In the genomic region with DNA sequence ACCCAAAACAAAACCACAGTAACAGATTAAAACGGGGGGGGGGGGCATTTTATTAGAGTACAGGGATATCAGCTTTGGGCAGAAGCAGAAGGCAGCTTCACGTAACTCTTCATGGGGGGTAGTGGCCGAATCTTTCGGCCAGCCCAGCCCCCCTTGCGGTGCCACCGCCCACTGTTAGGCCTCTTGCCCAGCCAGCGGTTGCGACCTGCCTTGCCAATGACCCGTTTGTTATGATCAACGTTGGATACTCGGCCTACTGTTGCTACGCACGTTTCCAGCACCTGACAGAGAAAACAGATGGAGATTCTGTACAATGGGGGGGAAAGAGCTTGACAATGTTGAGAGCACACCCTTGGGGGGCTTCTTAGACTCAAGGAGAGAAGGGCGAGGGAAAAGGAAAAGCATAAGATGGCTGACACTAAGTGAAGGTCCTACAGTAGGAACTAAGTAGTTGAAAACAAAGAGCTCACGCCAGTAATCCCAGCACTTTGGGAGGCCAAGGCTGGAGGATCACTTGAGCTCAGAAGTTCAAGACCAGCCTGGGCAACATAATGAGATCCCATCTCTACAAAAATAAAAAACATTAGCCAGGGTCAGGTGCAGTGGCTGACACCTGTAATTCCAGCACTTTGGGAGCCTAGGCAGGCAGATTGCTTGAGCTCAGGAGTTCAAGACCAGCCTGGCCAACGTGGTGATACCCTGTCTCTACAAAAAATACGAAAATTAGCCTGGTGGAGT, we compare ENCODE assay signal across 8 cellular contexts. TPM values are rescaled to one million over a fixed set of nuclear protein-coding genes. Genes with fewer than 3 reads are reported as not detected.
A peak's percentile ranks its signal among the peaks of the same experiment; 100 is the strongest.
DNase-seq lines count a peak whose midpoint lies in the region; ATAC-seq and TF ChIP-seq lines count a peak whose summit lies in the region.

No MANE protein-coding gene starts in this region.

- H3K36me3 ChIP-seq in BE2C = peaks cover 8% of the 10 kb centered on the region; the same call in 1 of the 2 replicates

- H3K36me3 Mint-ChIP-seq in naive thymus-derived CD8-positive, alpha-beta T cell = peaks cover 0 to 35% (median 6%) of the 10 kb centered on the region in 3 donors

- POLR2A ChIA-PET in naive thymus-derived CD8-positive, alpha-beta T cell (lab: Charles Lee) = interaction anchor here (0.6 to 4.1 kb wide), 19 partner anchors 8 to 1115 kb away, joined by 3 to 34 read pairs (median 6); a partner anchor contains a TSS

- no peaks in the 10 kb centered on the region for H3K9me3 ChIP-seq in BE2C

- no peaks in the 10 kb centered on the region for H3K9me3 Mint-ChIP-seq in naive thymus-derived CD8-positive, alpha-beta T cell

- H3K4me1 Mint-ChIP-seq in naive thymus-derived CD8-positive, alpha-beta T cell = peaks cover 35 to 61% (median 59%) of the 10 kb centered on the region in 4 donors

- TF ChIP-seq CTCF in BE2C (IDR thresholded peaks at IDR 0.05; ENCODE audit: low read depth, low read length) (no peak), coronary artery (IDR thresholded peaks at IDR 0.05) (no peak)

- H3K27ac Mint-ChIP-seq in naive thymus-derived CD8-positive, alpha-beta T cell = peak overlapping the region; percentile 80 to 98 (median 96)

- DNase-seq in BE2C (no peak), M059J (ENCODE audit: low read depth) (peak; percentile 65), coronary artery (ENCODE audit: low spot score) (no peak), NCI-H2081 (lab: John Stamatoyannopoulos, UW) (no peak), GOT3 (lab: John Stamatoyannopoulos, UW) (no peak)
- peak in 1 of 10 donors; percentile 4 for DNase-seq in naive thymus-derived CD8-positive, alpha-beta T cell

- no peaks in the 10 kb centered on the region for H3K27me3 ChIP-seq in BE2C

- H3K4me1 ChIP-seq in BE2C = peaks cover 4% of the 10 kb centered on the region; the same call in 1 of the 2 replicates

- H3K27me3 Mint-ChIP-seq in naive thymus-derived CD8-positive, alpha-beta T cell = no peaks in the 10 kb centered on the region

- peak overlapping the region; percentile 94 for H3K27ac ChIP-seq in coronary artery

- peak overlapping the region; percentile 80 for H3K4me3 ChIP-seq in BE2C (ENCODE audit: low read depth, low read length)
- peak overlapping the region; percentile 80 for H3K4me3 ChIP-seq in coronary artery

- peak overlapping the region; percentile 88 to 97 (median 94) for H3K4me3 Mint-ChIP-seq in naive thymus-derived CD8-positive, alpha-beta T cell

- no peak for ATAC-seq in naive thymus-derived CD8-positive, alpha-beta T cell
- no peak for ATAC-seq in GM19324 (IDR thresholded peaks at IDR 0.05; ENCODE audit: low FRiP score, unreplicated experiment)
- ATAC-seq in GM18867 (IDR thresholded peaks at IDR 0.05; ENCODE audit: unreplicated experiment) = no peak

RNA-seq across cellular contexts. Expression of a gene that starts 0.7 kb away (rescaled TPM):
- 25.9 TPM for polyA plus RNA-seq in BE2C (2012; ENCODE audit: insufficient read depth, insufficient read length, low read depth)
- total RNA-seq in M059J (2014; rRNA removed; shearing (Covaris generic)) = 8.3 and 17.7 TPM in 2 replicates
- total RNA-seq in naive thymus-derived CD8-positive, alpha-beta T cell = 10 to 100 TPM; 13.2 to 14.4 TPM
- polyA plus RNA-seq in naive thymus-derived CD8-positive, alpha-beta T cell = 1 to 10 TPM; 1.6 to 3.5 (median 1.6) TPM

RNA-seq across cellular contexts. Expression of a gene that starts 4.9 kb away (rescaled TPM):
- polyA plus RNA-seq in BE2C (2012; ENCODE audit: insufficient read depth, insufficient read length, low read depth) = 294 TPM
- total RNA-seq in M059J (2014; rRNA removed; shearing (Covaris generic)) = 43.4 and 55.4 TPM in 2 replicates
- 10 to 100 TPM; 58.1 to 59.3 TPM for total RNA-seq in naive thymus-derived CD8-positive, alpha-beta T cell
- 10 to 100 TPM; 40.7 to 69.9 (median 59.5) TPM for polyA plus RNA-seq in naive thymus-derived CD8-positive, alpha-beta T cell

RNA-seq across cellular contexts. Expression of a gene that starts 5.1 kb away (rescaled TPM):
- 42.9 TPM for polyA plus RNA-seq in BE2C (2012; ENCODE audit: insufficient read depth, insufficient read length, low read depth)
- total RNA-seq in M059J (2014; rRNA removed; shearing (Covaris generic)) = 14.7 and 21.1 TPM in 2 replicates
- 10 to 100 TPM; 57.2 to 64.6 TPM for total RNA-seq in naive thymus-derived CD8-positive, alpha-beta T cell
- 10 to 100 TPM in 2 of 3 donors, 1 to 10 TPM in 1; 9.9 to 12.7 (median 10.9) TPM for polyA plus RNA-seq in naive thymus-derived CD8-positive, alpha-beta T cell

RNA-seq across cellular contexts. Expression of a gene that starts 21.7 kb away (rescaled TPM):
- polyA plus RNA-seq in BE2C (2012; ENCODE audit: insufficient read depth, insufficient read length, low read depth) = 147 TPM
- total RNA-seq in M059J (2014; rRNA removed; shearing (Covaris generic)) = 76.3 and 162 TPM in 2 replicates
- 10 to 100 TPM; 19.4 to 22.2 TPM for total RNA-seq in naive thymus-derived CD8-positive, alpha-beta T cell
- polyA plus RNA-seq in naive thymus-derived CD8-positive, alpha-beta T cell = 10 to 100 TPM in 1 of 3 donors, 1 to 10 TPM in 1, not detected in 1; 6.5 to 10.3 TPM

RNA-seq across cellular contexts. Expression of a gene that starts 33.0 kb away (rescaled TPM):
- polyA plus RNA-seq in BE2C (2012; ENCODE audit: insufficient read depth, insufficient read length, low read depth) = 82.4 TPM
- 153 and 195 TPM in 2 replicates for total RNA-seq in M059J (2014; rRNA removed; shearing (Covaris generic))
- 10 to 100 TPM; 53.9 to 55.5 TPM for total RNA-seq in naive thymus-derived CD8-positive, alpha-beta T cell
- 10 to 100 TPM; 52.7 to 74.5 (median 57.8) TPM for polyA plus RNA-seq in naive thymus-derived CD8-positive, alpha-beta T cell
